Comparison of ENCODE assay signal across 28 cellular contexts in genomic region chr2:151991010-151991409, GRCh38.
"Had no signal": no experiment of that assay in that cellular context is flagged by ENCODE, and none has a peak within 500 bp of the region (broad histone marks: within the 10 kb centered on the region; RNA-seq: fewer than 3 reads in every experiment).

No MANE protein-coding gene starts in this region.

- FAIRE-seq: colon, endometrium, endothelial cell of umbilical vein, frontal cortex had no signal

- H3K27ac ChIP-seq: colonic mucosa, coronary artery, dorsolateral prefrontal cortex, epithelial cell of prostate, esophagus muscularis mucosa, esophagus squamous epithelium, foreskin keratinocyte, gastrocnemius medialis, gastroesophageal sphincter, heart left ventricle, heart right ventricle had no signal

- DNase-seq: colonic mucosa; cortex of kidney; dermis blood vessel endothelial cell; dorsolateral prefrontal cortex; effector CD4-positive, alpha-beta T cell; effector CD8-positive, alpha-beta T cell; effector memory CD4-positive, alpha-beta T cell; effector memory CD8-positive, alpha-beta T cell; endodermal cell; erythroblast; esophagus squamous epithelium; foreskin fibroblast; foreskin keratinocyte; foreskin melanocyte; gastrocnemius medialis; glutamatergic neuron; head of caudate nucleus; heart left ventricle; heart right ventricle had no signal

- H3K36me3 ChIP-seq: colonic mucosa, esophagus muscularis mucosa, esophagus squamous epithelium, gastrocnemius medialis, gastroesophageal sphincter, heart left ventricle, heart right ventricle had no signal

- H3K4me1 ChIP-seq: colonic mucosa, foreskin keratinocyte, gastrocnemius medialis, heart left ventricle, heart right ventricle had no signal

- H3K4me3 ChIP-seq: colonic mucosa, coronary artery, dorsolateral prefrontal cortex, esophagus muscularis mucosa, esophagus squamous epithelium, gastrocnemius medialis, gastroesophageal sphincter, heart left ventricle, heart right ventricle had no signal

- H3K27me3 ChIP-seq: colonic mucosa, dorsolateral prefrontal cortex, esophagus muscularis mucosa, esophagus squamous epithelium, gastrocnemius medialis, gastroesophageal sphincter, heart left ventricle, heart right ventricle had no signal

- H3K9me3 ChIP-seq: colonic mucosa, esophagus muscularis mucosa, esophagus squamous epithelium, gastrocnemius medialis, gastroesophageal sphincter, heart left ventricle, heart right ventricle had no signal

- ATAC-seq: effector memory CD8-positive, alpha-beta T cell; esophagus mucosa; foreskin keratinocyte; gastrocnemius medialis; gastroesophageal sphincter; heart left ventricle; heart right ventricle had no signal
